11 cellular contexts compared by ENCODE assay signal in genomic region chr14:32366256-32366655, GRCh38. TPM values are rescaled to one million over a fixed set of nuclear protein-coding genes. Genes with fewer than 3 reads are reported as not detected.
DNase-seq lines count a peak whose midpoint lies in the region; ATAC-seq and TF ChIP-seq lines count a peak whose summit lies in the region.
"Had no signal": no experiment of that assay in that cellular context is flagged by ENCODE, and none has a peak within 500 bp of the region (broad histone marks: within the 10 kb centered on the region; RNA-seq: fewer than 3 reads in every experiment).

No MANE protein-coding gene starts in this region.

- intact Hi-C loops in PC-3 (cut with micrococcal nuclease) = no loop called here

- H3K4me3 ChIP-seq in PC-3 (ENCODE audit: low read length) (no peak overlapping the region), fibroblast of mammary gland (ENCODE audit: control insufficient read depth, low read depth, low read length) (no peak overlapping the region)

- ATAC-seq in PC-3 (no peak), T-cell (replicated peaks in 1 of 4) (no peak)
- no peak for ATAC-seq in naive thymus-derived CD8-positive, alpha-beta T cell

- peaks cover 6% of the 10 kb centered on the region for H3F3A ChIP-seq in PC-3 (ENCODE audit: low read length, unreplicated experiment)

- no peaks in the 10 kb centered on the region for H3K9me3 ChIP-seq in PC-3 (ENCODE audit: low read length)

- H3K27ac ChIP-seq in C4-2B (peak overlapping the region; percentile 37; the same call in 1 of the 2 replicates), PC-3 (ENCODE audit: low read length) (no peak overlapping the region)

- H3K36me3 Mint-ChIP-seq in nephron progenitor cell (ENCODE audit: low read depth) = no peaks in the 10 kb centered on the region
- no peaks in the 10 kb centered on the region for H3K36me3 Mint-ChIP-seq in naive thymus-derived CD8-positive, alpha-beta T cell
- no peaks in the 10 kb centered on the region for H3K36me3 Mint-ChIP-seq in T-cell

- no peaks in the 10 kb centered on the region for H3K9me2 ChIP-seq in PC-3 (replicated peaks; ENCODE audit: low read length)

- H3K4me1 ChIP-seq in PC-3 (ENCODE audit: insufficient read depth, low read length) = peaks cover 31% of the 10 kb centered on the region

- POLR2A ChIA-PET in PC-3 (lab: Charles Lee; ENCODE audit: unreplicated experiment) (no interaction called here), T-cell (lab: Charles Lee) (interaction anchor here in 1 of 2 donors (0.6 kb wide), 1 partner anchor 852 kb away, joined by 3 read pairs; no protein-coding TSS in a partner anchor)
- POLR2A ChIA-PET in naive thymus-derived CD8-positive, alpha-beta T cell (lab: Charles Lee) = interaction anchor here (0.6 kb wide), 1 partner anchor 15 kb away, joined by 4 read pairs; no protein-coding TSS in a partner anchor

- H3K9me3 Mint-ChIP-seq in nephron progenitor cell (no peaks in the 10 kb centered on the region), T-cell (no peaks in the 10 kb centered on the region)
- H3K9me3 Mint-ChIP-seq in naive thymus-derived CD8-positive, alpha-beta T cell = no peaks in the 10 kb centered on the region
- H3K9me3 Mint-ChIP-seq: activated CD4-positive, alpha-beta T cell treated with anti-CD3 and anti-CD28 coated beads, Interleukin-2, amount 10 ng/mL, durations not matched to agents 24 days and 14 days; dendritic cell treated with granulocyte-macrophage colony-stimulating factor and Interleukin-4, amounts not matched to agents 40 ng/mL and 50 ng/mL, for 4 days had no signal

- DNase-seq in PC-3 = peak; percentile 4
- peak; percentile 84 for DNase-seq in fibroblast of mammary gland (ENCODE audit: low read depth)
- DNase-seq in nephron progenitor cell = peak; percentile 3
- no peak for DNase-seq in SW 1271 (lab: John Stamatoyannopoulos, UW)
- no peak for DNase-seq in GM20000 (ENCODE audit: low spot score)
- no peak for DNase-seq in naive thymus-derived CD8-positive, alpha-beta T cell
- DNase-seq in T-cell = no peak
- DNase-seq: activated CD4-positive, alpha-beta T cell treated with anti-CD3 and anti-CD28 coated beads, Interleukin-2, amount 10 ng/mL, durations not matched to agents 24 days and 14 days had no signal

- BruUV-seq in PC-3 (replicated peaks; lab: Mats Ljungman, UMichigan) = no TSS peak

- no peaks in the 10 kb centered on the region for H3K79me2 ChIP-seq in PC-3 (ENCODE audit: low read length)

- CTCF ChIA-PET in PC-3 (lab: Charles Lee) = interaction anchor here (0.6 kb wide), 1 partner anchor 16 kb away, joined by 3 read pairs; no protein-coding TSS in a partner anchor
- CTCF ChIA-PET in T-cell (lab: Charles Lee) = no interaction called here

- H4K20me1 ChIP-seq in PC-3 (ENCODE audit: low read length) = no peaks in the 10 kb centered on the region

- H3K27me3 ChIP-seq in PC-3 (ENCODE audit: low read length) = no peaks in the 10 kb centered on the region

- H3K4me3 Mint-ChIP-seq in nephron progenitor cell (no peak overlapping the region), T-cell (no peak overlapping the region)
- no peak overlapping the region for H3K4me3 Mint-ChIP-seq in naive thymus-derived CD8-positive, alpha-beta T cell
- H3K4me3 Mint-ChIP-seq: activated CD4-positive, alpha-beta T cell treated with anti-CD3 and anti-CD28 coated beads, Interleukin-2, amount 10 ng/mL, durations not matched to agents 24 days and 14 days; dendritic cell treated with granulocyte-macrophage colony-stimulating factor and Interleukin-4, amounts not matched to agents 40 ng/mL and 50 ng/mL, for 4 days had no signal

- peaks cover 32% of the 10 kb centered on the region for H3K4me1 Mint-ChIP-seq in nephron progenitor cell
- no peaks in the 10 kb centered on the region for H3K4me1 Mint-ChIP-seq in naive thymus-derived CD8-positive, alpha-beta T cell
- H3K4me1 Mint-ChIP-seq in T-cell = no peaks in the 10 kb centered on the region

- H2AFZ ChIP-seq in PC-3 (ENCODE audit: low read length) = no peak overlapping the region

- H3K27me3 Mint-ChIP-seq in nephron progenitor cell (ENCODE audit: low read depth, poor library complexity) = no peaks in the 10 kb centered on the region
- H3K27me3 Mint-ChIP-seq in naive thymus-derived CD8-positive, alpha-beta T cell = peaks cover 0 to 19% (median 0%) of the 10 kb centered on the region in 5 donors
- no peaks in the 10 kb centered on the region for H3K27me3 Mint-ChIP-seq in T-cell
- H3K27me3 Mint-ChIP-seq: activated CD4-positive, alpha-beta T cell treated with anti-CD3 and anti-CD28 coated beads, Interleukin-2, amount 10 ng/mL, durations not matched to agents 24 days and 14 days; dendritic cell treated with granulocyte-macrophage colony-stimulating factor and Interleukin-4, amounts not matched to agents 40 ng/mL and 50 ng/mL, for 4 days; progenitor cell of endocrine pancreas had no signal

- no peak overlapping the region for H3K9ac ChIP-seq in PC-3 (ENCODE audit: low read length)

- peak overlapping the region; percentile 6 for H3K27ac Mint-ChIP-seq in nephron progenitor cell
- H3K27ac Mint-ChIP-seq in naive thymus-derived CD8-positive, alpha-beta T cell = peak overlapping the region in 1 of 10 donors; percentile 33
- H3K27ac Mint-ChIP-seq in T-cell = no peak overlapping the region
- H3K27ac Mint-ChIP-seq: activated CD4-positive, alpha-beta T cell treated with anti-CD3 and anti-CD28 coated beads, Interleukin-2, amount 10 ng/mL, durations not matched to agents 24 days and 14 days; dendritic cell treated with granulocyte-macrophage colony-stimulating factor and Interleukin-4, amounts not matched to agents 40 ng/mL and 50 ng/mL, for 4 days had no signal

- H3K4me2 ChIP-seq in PC-3 (ENCODE audit: low read length) = no peak overlapping the region

- H3K36me3 ChIP-seq in PC-3 (ENCODE audit: low read depth, low read length) = no peaks in the 10 kb centered on the region

- TF ChIP-seq CTCF in C4-2B (conservative IDR thresholded peaks at IDR 0.05) (peak; percentile 19), PC-3 (conservative IDR thresholded peaks at IDR 0.05; ENCODE audit: low read depth, low read length) (0 out of 2 replicates have a peak, but pooled peaks have one; percentile 28), fibroblast of mammary gland (conservative IDR thresholded peaks at IDR 0.05; ENCODE audit: control insufficient read depth, insufficient read depth, low read depth, low read length) (peak; percentile 41), nephron progenitor cell (IDR thresholded peaks at IDR 0.05) (peak; percentile 11), GM20000 (IDR thresholded peaks at IDR 0.05; ENCODE audit: extremely low read depth, missing control alignments) (no peak)

RNA-seq across cellular contexts. Expression of gene AKAP6, which starts 37.2 kb away (rescaled TPM):
- total RNA-seq in PC-3 (2014; rRNA removed) (1.5 and 2.8 TPM in 2 replicates), T-cell (1 to 10 TPM; 1.7 to 6.6 (median 2.6) TPM)
- 1 to 10 TPM; 3.3 to 4.6 TPM for total RNA-seq in naive thymus-derived CD8-positive, alpha-beta T cell
- 1 to 10 TPM; 1.4 to 3.2 (median 1.5) TPM for polyA plus RNA-seq in naive thymus-derived CD8-positive, alpha-beta T cell

Comparison
In these comparisons a context has a peak if more than half of its experiments do, and no peak if none do; other contexts are left out.
1. DNase-seq: peak in PC-3 (single experiment), fibroblast of mammary gland (single experiment) and nephron progenitor cell (single experiment); none in SW 1271 (0 of 2), GM20000 (single experiment), naive thymus-derived CD8-positive, alpha-beta T cell (0 of 10) and T-cell (0 of 34).